Comparison of ENCODE assay signal across 7 cellular contexts in the genomic region with DNA sequence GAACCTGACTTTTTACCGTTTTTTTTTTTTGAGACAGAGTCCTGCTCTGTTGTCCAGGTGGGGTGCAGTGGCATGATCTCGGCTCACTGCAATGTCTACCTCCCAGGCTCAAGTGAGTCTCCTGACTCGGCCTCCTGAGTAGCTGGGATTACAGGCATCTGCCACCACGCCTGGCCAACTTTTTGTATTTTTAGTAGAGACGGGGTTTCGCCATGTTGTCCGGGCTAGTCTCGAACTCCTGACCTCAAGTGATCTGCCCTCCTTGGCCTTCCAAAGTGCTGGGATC. TPM values are rescaled to one million over a fixed set of nuclear protein-coding genes. Genes with fewer than 3 reads are reported as not detected.
A peak's percentile ranks its signal among the peaks of the same experiment; 100 is the strongest.
DNase-seq lines count a peak whose midpoint lies in the region; FAIRE-seq and TF ChIP-seq lines count a peak whose summit lies in the region.
"Not testable (repeated sequence)": the region's sequence is repeated elsewhere in the genome, so short reads cannot be mapped to it uniquely, and the experiment has no call there.

No MANE protein-coding gene starts in this region.

- H2BK12ac ChIP-seq in H1 (ENCODE audit: low read depth, low read length): 0 out of 2 replicates have a peak overlapping the region, but pooled peaks have one; percentile 91

- not testable (repeated sequence) for DNase-seq in GM23248; MM.1S; SK-N-SH; activated T-cell treated with anti-CD3 and anti-CD28 coated beads, Interleukin-2, amount 50 U/mL, for 24 hours; H1 (ENCODE audit: low read depth in 1 of 2, low spot score in 2 of 2)

- not testable (repeated sequence) for H3K4ac ChIP-seq in H1 (replicated peaks; ENCODE audit: insufficient read length, low read depth, low read length)

- not testable (repeated sequence) for H3K36me3 ChIP-seq in GM23248 (ENCODE audit: low read depth); MM.1S (replicated peaks; ENCODE audit: insufficient read depth, low read length); SK-N-SH (replicated peaks in 1 of 2; ENCODE audit: control insufficient read depth in 1 of 2, insufficient read depth in 2 of 2, low read length in 1 of 2); H1 (ENCODE audit: control insufficient read depth in 2 of 4, insufficient read depth in 4 of 4, low read length in 3 of 4); mesodermal cell (ENCODE audit: control insufficient read depth, insufficient read depth, low read length); skeletal muscle satellite cell (ENCODE audit: insufficient read depth, low read length)

- peak overlapping the region; percentile 69; the same call in 1 of the 2 replicates for H4K8ac ChIP-seq in H1 (ENCODE audit: extremely low read depth, insufficient read depth, low read length)

- not testable (repeated sequence) for H3K9ac ChIP-seq in GM23248; SK-N-SH; H1 (replicated peaks in 1 of 4; ENCODE audit: extremely low read depth in 1 of 4, low read depth in 3 of 4, low read length in 3 of 4)
- peak overlapping the region; percentile 7; the same call in 1 of the 2 replicates for H3K9ac ChIP-seq in MM.1S (ENCODE audit: low read length)
- H3K9ac ChIP-seq in skeletal muscle satellite cell (ENCODE audit: low read depth, low read length): peak overlapping the region; percentile 22

- not testable (repeated sequence) for H4K20me1 ChIP-seq in GM23248 (ENCODE audit: insufficient read depth); MM.1S (ENCODE audit: insufficient read depth, low read length); SK-N-SH (ENCODE audit: insufficient read depth); H1 (replicated peaks in 1 of 2; ENCODE audit: control insufficient read depth in 1 of 2, insufficient read depth in 2 of 2, low read length in 2 of 2)

- H2BK120ac ChIP-seq in H1 (replicated peaks; ENCODE audit: low read depth, low read length): not testable (repeated sequence)

- not testable (repeated sequence) for H3K56ac ChIP-seq in H1 (replicated peaks; ENCODE audit: insufficient read length, low read depth, low read length)

- not testable (repeated sequence) for H3K27ac ChIP-seq in GM23248; H1 (ENCODE audit: low read depth, low read length)
- H3K27ac ChIP-seq in MM.1S (ENCODE audit: low read length): peak overlapping the region; percentile 53; the same call in 1 of the 2 replicates
- 0 out of 4 replicates have a peak overlapping the region, but pooled peaks of 1 of the 2 experiments have one; percentile 20 for H3K27ac ChIP-seq in SK-N-SH (ENCODE audit: low read depth in 2 of 2, low read length in 1 of 2)
- H3K27ac ChIP-seq in mesodermal cell (ENCODE audit: low read depth, low read length, severe bottlenecking): peak overlapping the region; percentile 81

- not testable (repeated sequence) for H2AK5ac ChIP-seq in H1 (ENCODE audit: low read depth, low read length)

- H3K9me3 Mint-ChIP-seq in activated T-cell treated with anti-CD3 and anti-CD28 coated beads, Interleukin-2, amount 50 U/mL, for 24 hours: not testable (repeated sequence)

- H3K4me3 ChIP-seq in GM23248; MM.1S (ENCODE audit: low read length); SK-N-SH (ENCODE audit: low read depth in 2 of 2, low read length in 1 of 2); H1 (ENCODE audit: extremely low read depth in 1 of 4, insufficient read depth in 2 of 4, low read depth in 3 of 4, low read length in 4 of 4); mesodermal cell (ENCODE audit: extremely low read depth, insufficient read depth, low read length, poor library complexity, severe bottlenecking); skeletal muscle satellite cell (ENCODE audit: low read length): not testable (repeated sequence)

- not testable (repeated sequence) for TF ChIP-seq CTCF in MM.1S (IDR thresholded peaks at IDR 0.05; ENCODE audit: low read length); SK-N-SH (IDR thresholded peaks at IDR 0.05); H1 (IDR thresholded peaks at IDR 0.05; ENCODE audit: control extremely low read depth in 1 of 3, insufficient read depth in 1 of 3, low read depth in 1 of 3, low read length in 3 of 3)

- H3K18ac ChIP-seq in H1 (ENCODE audit: extremely low read depth, low read length): not testable (repeated sequence)

- not testable (repeated sequence) for H2BK20ac ChIP-seq in H1 (ENCODE audit: low read length)

- not testable (repeated sequence) for H3K9me3 ChIP-seq in GM23248 (ENCODE audit: low read depth); MM.1S (replicated peaks; ENCODE audit: insufficient read depth, low read length); SK-N-SH; H1 (ENCODE audit: insufficient read depth in 2 of 2, low read depth in 1 of 2, low read length in 1 of 2); mesodermal cell (ENCODE audit: control insufficient read depth, low read length); skeletal muscle satellite cell (replicated peaks; ENCODE audit: low read length)

- peaks cover 16% of the 10 kb centered on the region for H3K4me1 Mint-ChIP-seq in activated T-cell treated with anti-CD3 and anti-CD28 coated beads, Interleukin-2, amount 50 U/mL, for 24 hours (ENCODE audit: low read depth)

- in situ Hi-C loops in GM23248 (cut with MboI): loop anchor here (5.0 kb wide), 1 partner anchor 142 kb away; no protein-coding TSS in a partner anchor

- H3K23me2 ChIP-seq in H1 (ENCODE audit: low read depth, low read length): not testable (repeated sequence)

- not testable (repeated sequence) for H3K14ac ChIP-seq in H1 (ENCODE audit: insufficient read length)

- not testable (repeated sequence) for H3K79me2 ChIP-seq in GM23248 (ENCODE audit: insufficient read depth); MM.1S (ENCODE audit: low read length); SK-N-SH (ENCODE audit: insufficient read depth); H1 (ENCODE audit: control insufficient read depth in 1 of 2, insufficient read depth in 2 of 2, low read length in 2 of 2)

- H2BK5ac ChIP-seq in H1 (ENCODE audit: low read depth, low read length): not testable (repeated sequence)

- H3K27me3 Mint-ChIP-seq in activated T-cell treated with anti-CD3 and anti-CD28 coated beads, Interleukin-2, amount 50 U/mL, for 24 hours: not testable (repeated sequence)

- 77 to 82% methylated on average over 8 of the region's 8 CpGs for WGBS in GM23248 (ENCODE audit: low coverage in 1 of 2, low lambda C conversion rate in 2 of 2, missing lambda C conversion rate in 2 of 2), 2 experiments
- 91% methylated on average over 8 of the region's 8 CpGs for WGBS in SK-N-SH (ENCODE audit: low lambda C conversion rate)
- 85% methylated on average over 8 of the region's 8 CpGs; no CpG with 5 or more reads in 1 of the 2 experiments for WGBS in H1 (ENCODE audit: extremely low coverage in 1 of 2, insufficient coverage in 1 of 2, insufficient read length in 1 of 2, insufficient replicate concordance in 2 of 2, low coverage in 1 of 2, low lambda C conversion rate in 2 of 2, missing lambda C conversion rate in 1 of 2), 2 experiments
- 88 to 93% methylated on average over 8 of the region's 8 CpGs for WGBS in mesodermal cell (ENCODE audit: insufficient coverage in 2 of 2), 2 experiments

- H4K5ac ChIP-seq in H1 (ENCODE audit: insufficient read length, low read depth, low read length): not testable (repeated sequence)

- peak overlapping the region; percentile 77 for H3K27ac Mint-ChIP-seq in activated T-cell treated with anti-CD3 and anti-CD28 coated beads, Interleukin-2, amount 50 U/mL, for 24 hours

- FAIRE-seq in H1 (lab: Jason Lieb, UNC): not testable (repeated sequence)

- POLR2A ChIA-PET in SK-N-SH (lab: Yijun Ruan, JAX): not testable (repeated sequence)
- POLR2A ChIA-PET in H1 (lab: Charles Lee; ENCODE audit: partially characterized antibody): interaction anchor here (1.1 to 1.2 kb wide), 3 partner anchors 8 to 312 kb away, joined by 3 to 4 read pairs (median 3); a partner anchor contains a TSS

- not testable (repeated sequence) for H4K91ac ChIP-seq in H1 (replicated peaks; ENCODE audit: insufficient read length, low read length)

- not testable (repeated sequence) for TF ChIP-seq POLR2A in H1 (IDR thresholded peaks at IDR 0.05; ENCODE audit: control extremely low read depth in 1 of 2, low read depth in 2 of 2, low read length in 2 of 2)

- H3K27me3 ChIP-seq in GM23248 (replicated peaks; ENCODE audit: insufficient read depth); MM.1S (replicated peaks; ENCODE audit: insufficient read depth, low read length); SK-N-SH (ENCODE audit: insufficient read depth); H1 (replicated peaks in 1 of 4; ENCODE audit: control insufficient read depth in 3 of 4, extremely low read depth in 1 of 4, insufficient read depth in 3 of 4, low read length in 3 of 4); skeletal muscle satellite cell (ENCODE audit: control insufficient read depth, insufficient read depth, low read length): not testable (repeated sequence)

- H3K4me2 ChIP-seq in GM23248 (ENCODE audit: unreplicated experiment): peak overlapping the region; percentile 35
- peak overlapping the region; percentile 35; the same call in 1 of the 2 replicates for H3K4me2 ChIP-seq in MM.1S (ENCODE audit: low read depth, low read length)
- not testable (repeated sequence) for H3K4me2 ChIP-seq in SK-N-SH; H1 (ENCODE audit: insufficient read depth in 1 of 2, low read depth in 2 of 2, low read length in 2 of 2); skeletal muscle satellite cell (ENCODE audit: low read length)

- not testable (repeated sequence) for TF ChIP-seq EP300 in SK-N-SH (IDR thresholded peaks at IDR 0.05; ENCODE audit: borderline replicate concordance in 1 of 2, low read depth in 1 of 2, low read length in 1 of 2); H1 (IDR thresholded peaks at IDR 0.05; ENCODE audit: borderline replicate concordance in 1 of 2, low read depth in 2 of 2, low read length in 2 of 2)

- TF ChIP-seq RAD21 in SK-N-SH (IDR thresholded peaks at IDR 0.05; ENCODE audit: low read length); H1 (IDR thresholded peaks at IDR 0.05 in 1 of 2, conservative IDR thresholded peaks at IDR 0.05 in 1 of 2; ENCODE audit: low read depth in 2 of 2, low read length in 2 of 2): not testable (repeated sequence)

- not testable (repeated sequence) for H3F3A ChIP-seq in GM23248 (ENCODE audit: insufficient read depth); MM.1S (ENCODE audit: insufficient read depth, low read length)
- peaks cover 12% of the 10 kb centered on the region for H3F3A ChIP-seq in SK-N-SH (replicated peaks; ENCODE audit: insufficient read depth)

- peaks cover 12% of the 10 kb centered on the region for H3K4me1 ChIP-seq in GM23248 (ENCODE audit: insufficient read depth)
- H3K4me1 ChIP-seq in MM.1S (ENCODE audit: low read length): peaks cover 14% of the 10 kb centered on the region
- H3K4me1 ChIP-seq in SK-N-SH (ENCODE audit: control insufficient read depth in 1 of 2, insufficient read depth in 2 of 2, low read depth in 1 of 2, low read length in 1 of 2); H1 (replicated peaks in 1 of 4; ENCODE audit: control insufficient read depth in 3 of 4, insufficient read depth in 4 of 4, low read length in 3 of 4); mesodermal cell (ENCODE audit: control insufficient read depth, insufficient read depth, low read length, poor library complexity, severe bottlenecking): not testable (repeated sequence)
- H3K4me1 ChIP-seq in skeletal muscle satellite cell (ENCODE audit: control insufficient read depth, insufficient read depth, low read length): peaks cover 21% of the 10 kb centered on the region

- not testable (repeated sequence) for H2AFZ ChIP-seq in GM23248; H1 (ENCODE audit: low read length)
- H2AFZ ChIP-seq in MM.1S (ENCODE audit: low read length): peak overlapping the region; percentile 62
- peak overlapping the region; percentile 76; the same call in 1 of the 2 replicates for H2AFZ ChIP-seq in SK-N-SH (ENCODE audit: low read depth)

- H3K23ac ChIP-seq in H1 (ENCODE audit: insufficient read length): not testable (repeated sequence)

- H2BK15ac ChIP-seq in H1 (ENCODE audit: low read length): not testable (repeated sequence)

- H3K79me1 ChIP-seq in H1 (ENCODE audit: low read depth, low read length): not testable (repeated sequence)

- CTCF ChIA-PET in SK-N-SH (lab: Yijun Ruan, JAX): interaction anchor here (1.0 to 21.1 kb wide), 5 partner anchors 9 to 167 kb away, joined by 3 to 309 read pairs (median 4); a partner anchor contains a TSS
- CTCF ChIA-PET in H1 (lab: Charles Lee; ENCODE audit: partially characterized antibody): interaction anchor here (1.3 to 12.9 kb wide), 4 partner anchors 76 to 166 kb away, joined by 3 to 133 read pairs (median 28); no protein-coding TSS in a partner anchor

- H3K9me2 ChIP-seq in GM23248 (ENCODE audit: insufficient read depth); MM.1S (replicated peaks; ENCODE audit: insufficient read depth, low read length); SK-N-SH: not testable (repeated sequence)

- not testable (repeated sequence) for H3K36me3 Mint-ChIP-seq in activated T-cell treated with anti-CD3 and anti-CD28 coated beads, Interleukin-2, amount 50 U/mL, for 24 hours (ENCODE audit: low read depth)

- H3K4me3 Mint-ChIP-seq in activated T-cell treated with anti-CD3 and anti-CD28 coated beads, Interleukin-2, amount 50 U/mL, for 24 hours: not testable (repeated sequence)

RNA-seq across cellular contexts. Expression of a gene that starts 6.1 kb away (rescaled TPM):
- total RNA-seq in GM23248 (2014; rRNA removed; shearing (Covaris generic)): 89.7 TPM in 2 replicates
- polyA plus RNA-seq in GM23248 (2016; fragmentation: Nextera tagmentation; extraction: Ambion mirVana) (95.0 and 96.1 TPM in 2 replicates), SK-N-SH (2012; rRNA removed) (54.0 and 67.6 TPM in 2 replicates), H1 (2011; rRNA removed) (7.4 and 12.1 TPM in 2 replicates)
- 29.6 and 31.6 TPM in 2 replicates for polyA plus RNA-seq in SK-N-SH (2012; cell fraction: cytosol; rRNA removed)
- 134 and 135 TPM in 2 replicates for polyA plus RNA-seq in SK-N-SH (2012; cell fraction: nucleus; rRNA removed)
- total RNA-seq in H1 (2021; fragmentation: NEBNext Ultra II Directional; extraction: Animal tissue kit (Norgen Biotek cat#: 25700)): 11.0 and 11.4 TPM in 2 replicates
- 12.6 TPM for polyA plus RNA-seq in H1 (2011; cell fraction: cytosol; rRNA removed)
- polyA plus RNA-seq in H1 (2011; cell fraction: nucleus; rRNA removed): 18.4 TPM
- 4.8 to 6.5 TPM (median 5.8 TPM) in 4 replicates for polyA plus RNA-seq in H1 (2012, experiment 1 of 2)
- polyA plus RNA-seq in H1 (2012, experiment 2 of 2): 5.3 TPM
- 7.8 TPM for polyA plus RNA-seq in H1 (2013, experiment 1 of 2)
- polyA plus RNA-seq in H1 (2013, experiment 2 of 2): 8.5 TPM
- 7.5 and 8.3 TPM in 2 replicates for polyA minus RNA-seq in H1 (2011; rRNA and poly(A)+ RNA removed)
- polyA minus RNA-seq in H1 (2011; cell fraction: cytosol; rRNA and poly(A)+ RNA removed): 13.9 TPM
- polyA minus RNA-seq in H1 (2011; cell fraction: nucleus; rRNA and poly(A)+ RNA removed): 47.7 TPM
- polyA plus RNA-seq in mesodermal cell (2013, experiment 1 of 2): 28.2 TPM
- polyA plus RNA-seq in mesodermal cell (2013, experiment 2 of 2): 27.5 TPM
- 47.4 and 61.6 TPM in 2 replicates for total RNA-seq in skeletal muscle satellite cell (2012; rRNA removed)

RNA-seq across cellular contexts. Expression of a gene that starts 13.1 kb away (rescaled TPM):
- 93.7 and 119 TPM in 2 replicates for total RNA-seq in GM23248 (2014; rRNA removed; shearing (Covaris generic))
- 25.2 and 25.9 TPM in 2 replicates for polyA plus RNA-seq in GM23248 (2016; fragmentation: Nextera tagmentation; extraction: Ambion mirVana)
- 106 and 116 TPM in 2 replicates for polyA plus RNA-seq in SK-N-SH (2012; rRNA removed)
- polyA plus RNA-seq in SK-N-SH (2012; cell fraction: cytosol; rRNA removed): 56.9 and 85.5 TPM in 2 replicates
- 122 and 126 TPM in 2 replicates for polyA plus RNA-seq in SK-N-SH (2012; cell fraction: nucleus; rRNA removed)
- 177 and 179 TPM in 2 replicates for total RNA-seq in H1 (2021; fragmentation: NEBNext Ultra II Directional; extraction: Animal tissue kit (Norgen Biotek cat#: 25700))
- polyA plus RNA-seq in H1 (2011; rRNA removed): 287 and 360 TPM in 2 replicates
- 196 TPM for polyA plus RNA-seq in H1 (2011; cell fraction: cytosol; rRNA removed)
- polyA plus RNA-seq in H1 (2011; cell fraction: nucleus; rRNA removed): 187 TPM
- 154 to 165 TPM (median 162 TPM) in 4 replicates for polyA plus RNA-seq in H1 (2012, experiment 1 of 2)
- 174 TPM for polyA plus RNA-seq in H1 (2012, experiment 2 of 2)
- 97.9 TPM for polyA plus RNA-seq in H1 (2013, experiment 1 of 2)
- polyA plus RNA-seq in H1 (2013, experiment 2 of 2): 98.3 TPM
- polyA minus RNA-seq in H1 (2011; rRNA and poly(A)+ RNA removed): 105 and 122 TPM in 2 replicates
- polyA minus RNA-seq in H1 (2011; cell fraction: cytosol; rRNA and poly(A)+ RNA removed): 69.9 TPM
- polyA minus RNA-seq in H1 (2011; cell fraction: nucleus; rRNA and poly(A)+ RNA removed): 36.0 TPM
- 83.7 TPM for polyA plus RNA-seq in mesodermal cell (2013, experiment 1 of 2)
- polyA plus RNA-seq in mesodermal cell (2013, experiment 2 of 2): 74.4 TPM
- 81.4 and 91.5 TPM in 2 replicates for total RNA-seq in skeletal muscle satellite cell (2012; rRNA removed)

RNA-seq across cellular contexts. Expression of a gene that starts 42.5 kb away (rescaled TPM):
- total RNA-seq in GM23248 (2014; rRNA removed; shearing (Covaris generic)): 56.4 and 57.6 TPM in 2 replicates
- polyA plus RNA-seq in GM23248 (2016; fragmentation: Nextera tagmentation; extraction: Ambion mirVana) (143 and 161 TPM in 2 replicates), SK-N-SH (2012; rRNA removed) (76.0 and 76.9 TPM in 2 replicates), H1 (2011; rRNA removed) (270 and 410 TPM in 2 replicates)
- polyA plus RNA-seq in SK-N-SH (2012; cell fraction: cytosol; rRNA removed): 37.4 and 60.8 TPM in 2 replicates
- 58.5 and 81.6 TPM in 2 replicates for polyA plus RNA-seq in SK-N-SH (2012; cell fraction: nucleus; rRNA removed)
- 275 and 277 TPM in 2 replicates for total RNA-seq in H1 (2021; fragmentation: NEBNext Ultra II Directional; extraction: Animal tissue kit (Norgen Biotek cat#: 25700))
- 254 TPM for polyA plus RNA-seq in H1 (2011; cell fraction: cytosol; rRNA removed)
- 186 TPM for polyA plus RNA-seq in H1 (2011; cell fraction: nucleus; rRNA removed)
- 148 to 224 TPM (median 214 TPM) in 4 replicates for polyA plus RNA-seq in H1 (2012, experiment 1 of 2)
- polyA plus RNA-seq in H1 (2012, experiment 2 of 2): 148 TPM
- polyA plus RNA-seq in H1 (2013, experiment 1 of 2): 160 TPM
- polyA plus RNA-seq in H1 (2013, experiment 2 of 2): 179 TPM
- 17.5 and 28.6 TPM in 2 replicates for polyA minus RNA-seq in H1 (2011; rRNA and poly(A)+ RNA removed)
- polyA minus RNA-seq in H1 (2011; cell fraction: cytosol; rRNA and poly(A)+ RNA removed): 87.3 TPM
- polyA minus RNA-seq in H1 (2011; cell fraction: nucleus; rRNA and poly(A)+ RNA removed): 60.6 TPM
- 96.2 TPM for polyA plus RNA-seq in mesodermal cell (2013, experiment 1 of 2)
- polyA plus RNA-seq in mesodermal cell (2013, experiment 2 of 2): 71.7 TPM
- 52.0 and 53.0 TPM in 2 replicates for total RNA-seq in skeletal muscle satellite cell (2012; rRNA removed)
